ENCODE assay signal across 1 cellular context in genomic region chr13:113425931-113426590, GRCh38.
TF ChIP-seq lines count a peak whose summit lies in the region.

No MANE protein-coding gene starts in this region.

TF ChIP-seq in HepG2, 621 proteins besides CTCF, POLR2A, EP300 and RAD21 (continued from another document and continues in another):
- TF ChIP-seq ZBTB40 (IDR thresholded peaks at IDR 0.05) (no peak), ZBTB40 (CRISPR knock-in tag; IDR thresholded peaks at IDR 0.05) (no peak), MIXL1 (CRISPR knock-in tag; IDR thresholded peaks at IDR 0.05) (no peak), ZNF770 (CRISPR knock-in tag; IDR thresholded peaks at IDR 0.05) (0 out of 2 replicates have a peak, but pooled peaks have one; percentile 33), NFKBIZ (CRISPR knock-in tag; IDR thresholded peaks at IDR 0.05) (no peak), ZFX (CRISPR knock-in tag; IDR thresholded peaks at IDR 0.05; ENCODE audit: low read depth) (peak; percentile 57; the same call in 1 of the 2 replicates), HIC2 (CRISPR knock-in tag; IDR thresholded peaks at IDR 0.05; ENCODE audit: low read depth) (no peak), ASH2L (IDR thresholded peaks at IDR 0.05; ENCODE audit: insufficient read length, low read depth, low read length) (no peak), ZNF256 (CRISPR knock-in tag; conservative IDR thresholded peaks at IDR 0.05) (no peak), JARID2 (CRISPR knock-in tag; IDR thresholded peaks at IDR 0.05; ENCODE audit: insufficient replicate concordance) (no peak), MLLT10 (CRISPR knock-in tag; IDR thresholded peaks at IDR 0.05) (no peak), LCORL (IDR thresholded peaks at IDR 0.05) (no peak), LCORL (CRISPR knock-in tag; IDR thresholded peaks at IDR 0.05) (no peak), PRDM15 (CRISPR knock-in tag; IDR thresholded peaks at IDR 0.05) (no peak), KDM2A (CRISPR knock-in tag; IDR thresholded peaks at IDR 0.05; ENCODE audit: borderline replicate concordance, low read depth) (peak; percentile 21; the same call in 1 of the 2 replicates), ZNF280D (CRISPR knock-in tag; IDR thresholded peaks at IDR 0.05) (no peak), PRDM4 (CRISPR knock-in tag; IDR thresholded peaks at IDR 0.05; ENCODE audit: borderline replicate concordance) (no peak), TFAP4 (IDR thresholded peaks at IDR 0.05; ENCODE audit: borderline replicate concordance, low read depth) (no peak), SMYD3 (CRISPR knock-in tag; IDR thresholded peaks at IDR 0.05) (no peak), SP1 (IDR thresholded peaks at IDR 0.05) (no peak), SP1 (CRISPR knock-in tag; IDR thresholded peaks at IDR 0.05) (no peak), ZZZ3 (CRISPR knock-in tag; IDR thresholded peaks at IDR 0.05; ENCODE audit: borderline replicate concordance) (no peak), SIX4 (CRISPR knock-in tag; IDR thresholded peaks at IDR 0.05) (no peak), ZNF598 (CRISPR knock-in tag; IDR thresholded peaks at IDR 0.05; ENCODE audit: borderline replicate concordance) (no peak), BHLHE40 (IDR thresholded peaks at IDR 0.05; ENCODE audit: low read length) (peak; percentile 15; the same call in 1 of the 2 replicates), ZFP90 (CRISPR knock-in tag; IDR thresholded peaks at IDR 0.05; ENCODE audit: borderline replicate concordance) (no peak), ZNF350 (CRISPR knock-in tag; IDR thresholded peaks at IDR 0.05; ENCODE audit: borderline replicate concordance, low read depth) (no peak), ZNF280B (CRISPR knock-in tag; IDR thresholded peaks at IDR 0.05; ENCODE audit: borderline replicate concordance) (no peak)
